19 cellular contexts compared by ENCODE assay signal in the genomic region with DNA sequence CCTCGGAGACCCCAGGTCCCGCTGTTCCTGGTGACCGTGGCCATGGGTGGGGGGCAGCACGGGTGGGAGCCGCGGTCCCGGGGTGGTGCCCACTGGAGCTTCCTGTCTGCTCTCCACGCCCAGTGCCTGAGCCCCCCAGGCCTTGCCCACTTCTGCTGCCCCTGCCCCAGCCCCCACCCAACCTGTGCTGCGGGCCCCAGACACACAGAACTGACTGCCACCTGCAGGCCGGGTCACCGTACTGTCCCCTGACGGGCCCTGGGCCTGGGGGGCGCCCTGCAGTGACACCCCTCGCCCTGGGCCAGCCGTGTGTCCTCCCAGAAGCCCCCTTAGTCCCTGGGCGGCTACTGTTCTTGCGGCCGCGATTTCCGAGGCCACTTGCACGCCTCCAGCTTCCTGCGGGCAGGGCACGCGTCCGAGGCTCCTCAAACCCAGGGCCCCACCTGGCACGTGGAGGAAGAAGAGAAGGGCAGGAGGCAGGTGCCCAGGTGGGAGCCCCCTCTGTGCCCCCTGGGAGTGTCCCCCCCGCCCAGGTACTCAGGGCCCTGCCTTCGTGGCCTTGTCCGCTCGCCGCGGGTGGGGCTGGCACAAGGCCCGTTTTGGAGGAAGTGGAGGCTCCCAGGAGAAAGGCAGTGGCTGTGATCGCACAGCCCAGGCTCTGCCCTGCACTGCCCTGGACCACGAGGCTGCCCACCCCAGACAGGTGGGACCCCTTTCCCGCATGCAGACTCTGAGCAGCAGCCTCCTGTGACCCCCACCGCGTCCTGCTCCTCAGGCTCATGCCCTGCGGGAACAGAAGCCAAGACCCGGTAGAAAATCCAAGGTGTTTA. TPM values are rescaled to one million over a fixed set of nuclear protein-coding genes. Genes with fewer than 3 reads are reported as not detected.
DNase-seq lines count a peak whose midpoint lies in the region; ATAC-seq and TF ChIP-seq lines count a peak whose summit lies in the region.
"Had no signal": no experiment of that assay in that cellular context is flagged by ENCODE, and none has a peak within 500 bp of the region (broad histone marks: within the 10 kb centered on the region; RNA-seq: fewer than 3 reads in every experiment).

No MANE protein-coding gene starts in this region.

- peak overlapping the region in 7 of 11 experiments; percentile 20 to 55 (median 39); a peak in 8 of 22 replicates for H3K9ac ChIP-seq in BLaER1 treated with 17β-estradiol and CSF1 and Interleukin-3, amounts not matched to agents 10 nM and 100 nM
- no peak overlapping the region for H3K9ac ChIP-seq in HCT116 (ENCODE audit: low read length)

- no peaks in the 10 kb centered on the region for H3K9me2 ChIP-seq in HCT116 (ENCODE audit: insufficient read depth)

- H3K79me2 ChIP-seq in HCT116 (ENCODE audit: insufficient read depth, low read length), result no peaks in the 10 kb centered on the region

- H3K27me3 ChIP-seq in BLaER1 treated with 17β-estradiol and CSF1 and Interleukin-3, amounts not matched to agents 10 nM and 100 nM, result no peaks in the 10 kb centered on the region
- no peaks in the 10 kb centered on the region for H3K27me3 ChIP-seq in HCT116 (ENCODE audit: insufficient read depth, low read length)
- H3K27me3 ChIP-seq: gastrocnemius medialis, left lung had no signal

- no peaks in the 10 kb centered on the region for H3K9me3 Mint-ChIP-seq in naive B cell
- H3K9me3 Mint-ChIP-seq: activated T-cell treated with anti-CD3 and anti-CD28 coated beads, Interleukin-2, amount 50 U/mL, for 72 hours had no signal

- H3K27ac Mint-ChIP-seq in naive B cell, result peak overlapping the region in 4 of 6 donors; percentile 33 to 90 (median 59)
- H3K27ac Mint-ChIP-seq: activated T-cell treated with anti-CD3 and anti-CD28 coated beads, Interleukin-2, amount 50 U/mL, for 72 hours had no signal

- peak overlapping the region in 5 of 11 experiments; percentile 16 to 34 (median 30); a peak in 4 of 22 replicates for H3K27ac ChIP-seq in BLaER1 treated with 17β-estradiol and CSF1 and Interleukin-3, amounts not matched to agents 10 nM and 100 nM
- H3K27ac ChIP-seq in HCT116 (ENCODE audit: low read depth, low read length) (no peak overlapping the region; the same call in 1 of the 2 replicates), VCaP (no peak overlapping the region)
- H3K27ac ChIP-seq: epithelial cell of prostate, left lung had no signal

- H2AFZ ChIP-seq in HCT116 (ENCODE audit: low read depth, low read length, poor library complexity, severe bottlenecking), result no peak overlapping the region

- H3K36me3 ChIP-seq in BLaER1 treated with 17β-estradiol and CSF1 and Interleukin-3, amounts not matched to agents 10 nM and 100 nM, result peaks cover 15 to 35% (median 32%) of the 10 kb centered on the region in 11 experiments; a peak in 21 of 22 replicates
- H3K36me3 ChIP-seq in HCT116 (ENCODE audit: control insufficient read depth in 1 of 2, insufficient read depth in 2 of 2, low read length in 2 of 2), result peaks cover 3 to 4% of the 10 kb centered on the region in 2 experiments; a peak in 3 of 4 replicates

- H3K9me3 ChIP-seq in BLaER1 treated with 17β-estradiol and CSF1 and Interleukin-3, amounts not matched to agents 10 nM and 100 nM (replicated peaks in 1 of 11), result no peaks in the 10 kb centered on the region
- no peaks in the 10 kb centered on the region for H3K9me3 ChIP-seq in HCT116 (ENCODE audit: control insufficient read depth in 1 of 2, insufficient read depth in 1 of 2, low read depth in 1 of 2, low read length in 2 of 2)
- H3K9me3 ChIP-seq: gastrocnemius medialis, left lung had no signal

- DNase-seq in HCT116 (ENCODE audit: low read depth, low spot score) (no peak), naive B cell (no peak), pons (ENCODE audit: low spot score) (no peak), SW 1271 (lab: John Stamatoyannopoulos, UW) (no peak)
- DNase-seq: activated CD4-positive, CD25-positive, alpha-beta regulatory T cell; activated T-cell treated with anti-CD3 and anti-CD28 coated beads, Interleukin-2, amount 50 U/mL, for 72 hours; COR-L47; left lung; NCI-H187; NCI-H345; SHP77 treated with DMSO at 0.1 percent for 48 hours; stimulated activated CD4-positive, alpha-beta T cell treated with anti-CD3 and anti-CD28 coated beads, Interleukin-1b, Interleukin-23, amount 100 ng/mL, for 48 hours had no signal

- peaks cover 0 to 11% (median 5%) of the 10 kb centered on the region in 3 donors for H3K4me1 Mint-ChIP-seq in naive B cell

- TF ChIP-seq RAD21 in HCT116 (IDR thresholded peaks at IDR 0.05; ENCODE audit: low read depth), result no peak

- no peaks in the 10 kb centered on the region for H3K36me3 Mint-ChIP-seq in naive B cell

- no peaks in the 10 kb centered on the region for H3K27me3 Mint-ChIP-seq in naive B cell

- POLR2A ChIA-PET in HCT116 (lab: Charles Lee), result interaction anchor here (1.2 kb wide), 1 partner anchor 10 kb away, joined by 3 read pairs; the partner anchor contains the start of gene TMEM184A

- no peak overlapping the region for H3K4me3 Mint-ChIP-seq in naive B cell
- H3K4me3 Mint-ChIP-seq: activated T-cell treated with anti-CD3 and anti-CD28 coated beads, Interleukin-2, amount 50 U/mL, for 72 hours had no signal

- intact Hi-C loops in HCT116 (cut with micrococcal nuclease), result no loop called here

- RAD21 ChIA-PET in HCT116 (lab: Charles Lee; ENCODE audit: low non-redundant PET in 1 of 2, low total read pairs in 2 of 2, uncharacterized antibody in 2 of 2, unreplicated experiment in 2 of 2), result no interaction called here

- TF ChIP-seq POLR2A in HCT116 (IDR thresholded peaks at IDR 0.05; ENCODE audit: borderline replicate concordance, extremely low read depth, insufficient read depth, insufficient read length), result no peak

- CTCF ChIA-PET in HCT116 (lab: Charles Lee), result no interaction called here

- TF ChIP-seq CTCF in HCT116 (IDR thresholded peaks at IDR 0.05 in 2 of 3, conservative IDR thresholded peaks at IDR 0.05 in 1 of 3; ENCODE audit: borderline replicate concordance in 1 of 3, insufficient read depth in 1 of 3, low read depth in 2 of 3, low read length in 2 of 3) (peak in 1 of 3 experiments; percentile 31; a peak in 2 of 6 replicates), VCaP (conservative IDR thresholded peaks at IDR 0.05) (0 out of 2 replicates have a peak, but pooled peaks have one; percentile 10)

- ATAC-seq in HCT116 (peak; percentile 24; the same call in 1 of the 2 replicates), naive B cell (ENCODE audit: low read depth in 2 of 2) (peak in 1 of 2 donors; percentile 22), GM21367 (IDR thresholded peaks at IDR 0.05; ENCODE audit: unreplicated experiment) (no peak), HG03108 (IDR thresholded peaks at IDR 0.05; ENCODE audit: unreplicated experiment) (no peak)
- ATAC-seq: activated T-cell treated with anti-CD3 and anti-CD28 coated beads, Interleukin-2, amount 50 U/mL, for 72 hours; left lung had no signal

- no peak overlapping the region for H3K4me3 ChIP-seq in BLaER1 treated with 17β-estradiol and CSF1 and Interleukin-3, amounts not matched to agents 10 nM and 100 nM
- H3K4me3 ChIP-seq in HCT116 (replicated peaks in 1 of 2; ENCODE audit: low read depth in 1 of 2, low read length in 2 of 2), result no peak overlapping the region
- H3K4me3 ChIP-seq: gastrocnemius medialis, left lung had no signal

- peaks cover 28 to 82% (median 77%) of the 10 kb centered on the region in 10 experiments for H3K4me1 ChIP-seq in BLaER1 treated with 17β-estradiol and CSF1 and Interleukin-3, amounts not matched to agents 10 nM and 100 nM
- H3K4me1 ChIP-seq in HCT116 (ENCODE audit: control insufficient read depth in 1 of 2, insufficient read depth in 2 of 2, low read length in 2 of 2), result no peaks in the 10 kb centered on the region

- H4K20me1 ChIP-seq in BLaER1 treated with 17β-estradiol and CSF1 and Interleukin-3, amounts not matched to agents 10 nM and 100 nM, result peaks cover 31 to 76% (median 48%) of the 10 kb centered on the region in 11 experiments
- no peaks in the 10 kb centered on the region for H4K20me1 ChIP-seq in HCT116 (ENCODE audit: insufficient read depth)

- no TSS peak for BruUV-seq in HCT116 (replicated peaks; lab: Mats Ljungman, UMichigan)

- H3K4me2 ChIP-seq in BLaER1 treated with 17β-estradiol and CSF1 and Interleukin-3, amounts not matched to agents 10 nM and 100 nM, result peak overlapping the region; percentile 42 to 86 (median 74)
- no peak overlapping the region for H3K4me2 ChIP-seq in HCT116 (ENCODE audit: low read length)

TF ChIP-seq in HCT116, 20 proteins besides CTCF, POLR2A, EP300 and RAD21 (continues in another document):
- TF ChIP-seq SIN3A (IDR thresholded peaks at IDR 0.05; ENCODE audit: low read depth) (no peak), ZFX (IDR thresholded peaks at IDR 0.05) (no peak), ZNF274 (IDR thresholded peaks at IDR 0.05; ENCODE audit: low read depth, low read length) (no peak), JUND (IDR thresholded peaks at IDR 0.05) (no peak), EZH2 (IDR thresholded peaks at IDR 0.05) (no peak)

RNA-seq across cellular contexts. Expression of gene TMEM184A, which starts 10.4 kb away (rescaled TPM):
- 34.8 TPM for total RNA-seq in HCT116 (2021; ENCODE audit: unreplicated experiment)
- 21.4 and 21.7 TPM in 2 replicates for polyA plus RNA-seq in HCT116 (2012)
- under 1 TPM in 1 of 6 donors, not detected in 5; 0.16 TPM for polyA plus RNA-seq in naive B cell (ENCODE audit: low read depth in 6 of 6)
- total RNA-seq: T-helper 2 cell treated with Interferon-gamma antibody and Interleukin-4, amounts not matched to agents 100 ng/mL and 5 ng/mL, for 36 hours had no signal

RNA-seq across cellular contexts. Expression of gene MAFK, which starts 15.1 kb away (rescaled TPM):
- total RNA-seq in HCT116 (2021; ENCODE audit: unreplicated experiment), result 56.3 TPM
- polyA plus RNA-seq in HCT116 (2012), result 35.3 and 61.9 TPM in 2 replicates
- 1 to 10 TPM in 1 of 6 donors, under 1 TPM in 5; 0.36 to 1.2 (median 0.66) TPM for polyA plus RNA-seq in naive B cell (ENCODE audit: low read depth in 6 of 6)

RNA-seq across cellular contexts. Expression of gene PSMG3, which starts 24.2 kb away (rescaled TPM):
- 60.9 TPM for total RNA-seq in HCT116 (2021; ENCODE audit: unreplicated experiment)
- 82.1 and 82.9 TPM in 2 replicates for polyA plus RNA-seq in HCT116 (2012)
- polyA plus RNA-seq in naive B cell (ENCODE audit: low read depth in 6 of 6), result 10 to 100 TPM; 24.2 to 43.4 (median 38.6) TPM

RNA-seq across cellular contexts. Expression of gene INTS1, which starts 41.4 kb away (rescaled TPM):
- total RNA-seq in HCT116 (2021; ENCODE audit: unreplicated experiment), result 167 TPM
- polyA plus RNA-seq in HCT116 (2012), result 100 TPM in 2 replicates
- polyA plus RNA-seq in naive B cell (ENCODE audit: low read depth in 6 of 6), result 10 to 100 TPM in 5 of 6 donors, 1 to 10 TPM in 1; 3.0 to 26.7 (median 11.7) TPM
